Comparison of ENCODE assay signal across 8 cellular contexts in genomic region chr14:89214221-89214965, GRCh38.
DNase-seq lines count a peak whose midpoint lies in the region; ATAC-seq and TF ChIP-seq lines count a peak whose summit lies in the region.

No MANE protein-coding gene starts in this region.

- peaks cover 10% of the 10 kb centered on the region for H3K36me3 Mint-ChIP-seq in activated T-helper 17 cell treated with anti-CD3 and anti-CD28 coated beads, Interleukin-2, amount 50 U/mL, for 72 hours (ENCODE audit: low read depth)
- H3K36me3 Mint-ChIP-seq in CD4-positive, alpha-beta memory T cell: peaks cover 19 to 34% of the 10 kb centered on the region in 2 donors

- CTCF ChIA-PET in CD4-positive, alpha-beta memory T cell (lab: Charles Lee; ENCODE audit: partially characterized antibody): no interaction called here

- TF ChIP-seq CTCF in LNCaP clone FGC (IDR thresholded peaks at IDR 0.05; ENCODE audit: control insufficient read depth, extremely low read depth, insufficient read depth): 0 out of 2 replicates have a peak, but pooled peaks have one; percentile 28

- H3K4me1 ChIP-seq in CD4-positive, alpha-beta memory T cell (ENCODE audit: insufficient read depth, low read length): no peaks in the 10 kb centered on the region

- H3K36me3 ChIP-seq in CD4-positive, alpha-beta memory T cell (ENCODE audit: insufficient read depth, low read length): no peaks in the 10 kb centered on the region

- no peaks in the 10 kb centered on the region for H3K27me3 Mint-ChIP-seq in activated T-helper 17 cell treated with anti-CD3 and anti-CD28 coated beads, Interleukin-2, amount 50 U/mL, for 72 hours
- H3K27me3 Mint-ChIP-seq in CD4-positive, alpha-beta memory T cell: no peaks in the 10 kb centered on the region

- H3K9me3 ChIP-seq in CD4-positive, alpha-beta memory T cell (ENCODE audit: control insufficient read depth in 1 of 2, low read length in 2 of 2): no peaks in the 10 kb centered on the region

- peak overlapping the region; percentile 56 for H3K27ac Mint-ChIP-seq in activated T-helper 17 cell treated with anti-CD3 and anti-CD28 coated beads, Interleukin-2, amount 50 U/mL, for 72 hours
- H3K27ac Mint-ChIP-seq in CD4-positive, alpha-beta memory T cell: peak overlapping the region in 2 of 7 donors; percentile 19 to 48

- no peaks in the 10 kb centered on the region for H3K9me3 Mint-ChIP-seq in activated T-helper 17 cell treated with anti-CD3 and anti-CD28 coated beads, Interleukin-2, amount 50 U/mL, for 72 hours
- peaks cover 0 to 4% (median 0%) of the 10 kb centered on the region in 8 donors for H3K9me3 Mint-ChIP-seq in CD4-positive, alpha-beta memory T cell

- peak overlapping the region; percentile 41 for H3K4me3 ChIP-seq in LNCaP clone FGC (ENCODE audit: low read depth, low read length)
- H3K4me3 ChIP-seq in skin epidermis: peak overlapping the region in 1 of 7 experiments; percentile 13
- H3K4me3 ChIP-seq in CD4-positive, alpha-beta memory T cell (ENCODE audit: low read length in 2 of 2): no peak overlapping the region

- intact Hi-C loops in CD4-positive, alpha-beta memory T cell (cut with micrococcal nuclease): no loop called here

- H3K27ac ChIP-seq in skin epidermis: peak overlapping the region in 19 of 21 experiments; percentile 12 to 83 (median 59)
- H3K27ac ChIP-seq in CD4-positive, alpha-beta memory T cell (ENCODE audit: low read depth, low read length): no peak overlapping the region

- ATAC-seq in activated T-helper 17 cell treated with anti-CD3 and anti-CD28 coated beads, Interleukin-2, amount 50 U/mL, for 72 hours (replicated peaks): no peak
- ATAC-seq in GM21515 (IDR thresholded peaks at IDR 0.05; ENCODE audit: unreplicated experiment) (no peak), HG02970 (IDR thresholded peaks at IDR 0.05; ENCODE audit: low FRiP score, unreplicated experiment) (no peak)

- H3K4me1 Mint-ChIP-seq in activated T-helper 17 cell treated with anti-CD3 and anti-CD28 coated beads, Interleukin-2, amount 50 U/mL, for 72 hours: peaks cover 16% of the 10 kb centered on the region
- H3K4me1 Mint-ChIP-seq in CD4-positive, alpha-beta memory T cell: peaks cover 6 to 22% (median 13%) of the 10 kb centered on the region in 4 donors

- H3K27me3 ChIP-seq in CD4-positive, alpha-beta memory T cell (ENCODE audit: insufficient read depth, low read length): no peaks in the 10 kb centered on the region

- POLR2A ChIA-PET in CD4-positive, alpha-beta memory T cell (lab: Charles Lee; ENCODE audit: partially characterized antibody): no interaction called here

- DNase-seq in LNCaP clone FGC (ENCODE audit: low read depth): peak; percentile 100
- peak; percentile 15 to 28 for DNase-seq in hippocampal formation (lab: John Stamatoyannopoulos, UW)
- DNase-seq in CD4-positive, alpha-beta memory T cell: no peak
- no peak for DNase-seq in occipital lobe (lab: John Stamatoyannopoulos, UW)

- H3K4me3 Mint-ChIP-seq in activated T-helper 17 cell treated with anti-CD3 and anti-CD28 coated beads, Interleukin-2, amount 50 U/mL, for 72 hours: no peak overlapping the region
- H3K4me3 Mint-ChIP-seq in CD4-positive, alpha-beta memory T cell: no peak overlapping the region

Comparison
In these comparisons a context has a peak if more than half of its experiments do, and no peak if none do; other contexts are left out.
1. DNase-seq: peak in LNCaP clone FGC (single experiment) and hippocampal formation (2 of 2); none in CD4-positive, alpha-beta memory T cell (0 of 5) and occipital lobe (single experiment).